In the genomic region with DNA sequence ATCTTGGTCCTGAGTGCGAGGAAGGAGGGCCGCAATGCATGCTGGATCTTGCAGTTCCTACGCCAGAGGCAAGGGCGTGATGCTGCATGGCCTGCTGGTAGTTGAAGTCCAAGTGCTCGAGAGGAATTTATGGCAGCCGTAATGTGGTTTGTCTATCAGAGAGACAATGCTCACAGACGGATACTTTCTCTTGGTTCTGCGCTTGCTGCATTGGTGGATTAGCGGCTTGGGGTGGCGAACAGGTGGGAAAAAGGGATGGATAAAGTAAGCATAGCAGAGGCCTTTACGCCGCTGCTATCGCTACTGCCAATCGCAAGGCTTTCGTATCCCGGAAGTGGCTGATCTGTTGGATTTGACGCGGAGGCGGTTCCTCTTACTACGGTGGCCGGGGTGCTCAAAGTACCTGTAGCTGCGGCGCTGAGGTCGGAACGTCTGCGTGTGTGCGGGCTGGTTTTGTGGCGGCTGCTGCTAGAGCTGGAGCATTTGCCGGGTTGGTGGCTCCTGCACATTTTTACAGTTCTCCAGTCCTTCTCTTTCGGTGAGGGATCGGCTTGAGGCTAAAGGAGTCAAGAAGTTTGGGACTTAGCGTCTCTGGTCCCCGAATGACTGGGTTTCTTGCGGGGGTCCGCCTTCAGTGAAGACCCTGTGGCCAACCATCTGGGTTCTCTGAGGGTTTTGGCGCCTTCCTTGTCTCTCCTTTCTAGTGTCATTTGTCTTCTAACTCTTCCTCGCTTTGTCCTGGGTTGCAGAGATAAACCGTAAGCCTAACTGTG, we compare ENCODE assay signal across 8 cellular contexts. TPM values are rescaled to one million over a fixed set of nuclear protein-coding genes. Genes with fewer than 3 reads are reported as not detected.
DNase-seq lines count a peak whose midpoint lies in the region; ATAC-seq and TF ChIP-seq lines count a peak whose summit lies in the region.

A gene with protein sequence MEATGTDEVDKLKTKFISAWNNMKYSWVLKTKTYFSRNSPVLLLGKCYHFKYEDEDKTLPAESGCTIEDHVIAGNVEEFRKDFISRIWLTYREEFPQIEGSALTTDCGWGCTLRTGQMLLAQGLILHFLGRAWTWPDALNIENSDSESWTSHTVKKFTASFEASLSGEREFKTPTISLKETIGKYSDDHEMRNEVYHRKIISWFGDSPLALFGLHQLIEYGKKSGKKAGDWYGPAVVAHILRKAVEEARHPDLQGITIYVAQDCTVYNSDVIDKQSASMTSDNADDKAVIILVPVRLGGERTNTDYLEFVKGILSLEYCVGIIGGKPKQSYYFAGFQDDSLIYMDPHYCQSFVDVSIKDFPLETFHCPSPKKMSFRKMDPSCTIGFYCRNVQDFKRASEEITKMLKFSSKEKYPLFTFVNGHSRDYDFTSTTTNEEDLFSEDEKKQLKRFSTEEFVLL (plus strand): TSS at position 397 of the 773 bp plus-strand sequence. CDS start 19,655 bp downstream, outside the sequence.

- peak within 1 kb of the TSS; percentile 78 to 94 for H3K27ac ChIP-seq in coronary artery

- no peak for TF ChIP-seq CTCF in BJ (IDR thresholded peaks at IDR 0.05; ENCODE audit: insufficient read depth, low read depth, low read length)
- no peak for TF ChIP-seq CTCF in coronary artery (IDR thresholded peaks at IDR 0.05)

- POLR2A ChIA-PET in BJ (lab: Charles Lee) = interaction anchor here (0.7 kb wide), 1 partner anchor 17 kb away, joined by 3 read pairs; no protein-coding TSS in a partner anchor

- H3K36me3 ChIP-seq in BJ (ENCODE audit: control insufficient read depth, insufficient read depth, low read length) = no peaks in the 10 kb centered on the region

- intact Hi-C loops in left colon (cut with DNase I, micrococcal nuclease) = no loop called here

- H3K27me3 ChIP-seq in BJ (ENCODE audit: control insufficient read depth, insufficient read depth, low read length) = no peaks in the 10 kb centered on the region

- ATAC-seq in HG03457 (IDR thresholded peaks at IDR 0.05; ENCODE audit: unreplicated experiment) = peak; percentile 85
- peak; percentile 97 for ATAC-seq in left colon

- CTCF ChIA-PET in BJ (lab: Yijun Ruan, JAX) = no interaction called here

- peak; percentile 87 for DNase-seq in BJ (ENCODE audit: low read depth)
- DNase-seq in GM19240 (ENCODE audit: insufficient read length, low spot score) = peak; percentile 81
- DNase-seq in NCI-H524 (lab: John Stamatoyannopoulos, UW) = peak; percentile 88 to 94
- peak; percentile 91 to 92 for DNase-seq in activated CD4-positive, alpha-beta T cell treated with anti-CD3 and anti-CD28 coated beads for 4 hours
- DNase-seq in coronary artery (ENCODE audit: low spot score) = peak; percentile 95
- peak; percentile 96 to 98 for DNase-seq in left colon
- peak; percentile 93 for DNase-seq in stimulated activated CD4-positive, alpha-beta T cell treated with anti-CD3 and anti-CD28 coated beads, Interleukin-1b, Interleukin-23, amount 100 ng/mL, for 48 hours

- H3K4me3 ChIP-seq in BJ (ENCODE audit: low read depth, low read length) = peak within 1 kb of the TSS; percentile 75
- peak within 1 kb of the TSS; percentile 79 for H3K4me3 ChIP-seq in coronary artery

RNA-seq across cellular contexts. Expression of the gene that starts here (rescaled TPM):
- 2.2 and 7.1 TPM in 2 replicates for polyA plus RNA-seq in BJ (2011; rRNA removed)
- polyA minus RNA-seq in BJ (2011; rRNA and poly(A)+ RNA removed) = 2.0 and 2.5 TPM in 2 replicates
- 1 to 10 TPM; 6.8 to 7.3 TPM for total RNA-seq in left colon

Comparison
In these comparisons a context has a peak if more than half of its experiments do, and no peak if none do; other contexts are left out.
1. Peak in every context shown above with its lines: DNase-seq, ATAC-seq, H3K4me3 ChIP-seq and H3K27ac ChIP-seq.